In genomic region chr21:45079351-45079750, GRCh38 we compare ENCODE assay signal across 13 cellular contexts. TPM values are rescaled to one million over a fixed set of nuclear protein-coding genes. Genes with fewer than 3 reads are reported as not detected.
DNase-seq lines count a peak whose midpoint lies in the region; ATAC-seq and TF ChIP-seq lines count a peak whose summit lies in the region.
"Had no signal": no experiment of that assay in that cellular context is flagged by ENCODE, and none has a peak within 500 bp of the region (broad histone marks: within the 10 kb centered on the region; RNA-seq: fewer than 3 reads in every experiment).

No MANE protein-coding gene starts in this region.

- peaks cover 29% of the 10 kb centered on the region for H3K4me1 Mint-ChIP-seq in MCF 10A (ENCODE audit: insufficient read depth, unreplicated experiment)
- peaks cover 87% of the 10 kb centered on the region for H3K4me1 Mint-ChIP-seq in activated CD8-positive, alpha-beta T cell treated with anti-CD3 and anti-CD28 coated beads for 36 hours (ENCODE audit: low read depth)

- peak overlapping the region; percentile 56 for H3K27ac Mint-ChIP-seq in MCF 10A (ENCODE audit: low read depth, unreplicated experiment)
- peak overlapping the region; percentile 95 for H3K27ac Mint-ChIP-seq in activated CD8-positive, alpha-beta T cell treated with anti-CD3 and anti-CD28 coated beads for 36 hours

- H3K27me3 Mint-ChIP-seq in MCF 10A (ENCODE audit: insufficient read depth, unreplicated experiment): no peaks in the 10 kb centered on the region
- H3K27me3 Mint-ChIP-seq in activated CD8-positive, alpha-beta T cell treated with anti-CD3 and anti-CD28 coated beads for 36 hours: no peaks in the 10 kb centered on the region

- no peak overlapping the region for H3K4me3 ChIP-seq in breast epithelium
- no peak overlapping the region for H3K4me3 ChIP-seq in left lung
- H3K4me3 ChIP-seq in MG63: no peak overlapping the region

- H3K27ac ChIP-seq in breast epithelium: no peak overlapping the region
- peak overlapping the region; percentile 22 to 51 for H3K27ac ChIP-seq in left lung
- H3K27ac ChIP-seq: WERI-Rb-1 had no signal

- intact Hi-C loops in MCF 10A (cut with micrococcal nuclease) (loop anchor here (2.0 kb wide), 1 partner anchor 49 kb away; no protein-coding TSS in a partner anchor), breast epithelium (cut with DNase I; ENCODE audit: low total_unique reads) (loop anchor here (10.0 kb wide), 1 partner anchor 125 kb away; no protein-coding TSS in a partner anchor), left lung (cut with DNase I) (no loop called here)
- intact Hi-C loops in activated CD8-positive, alpha-beta T cell treated with anti-CD3 and anti-CD28 coated beads for 36 hours (cut with micrococcal nuclease): loop anchor here (10.0 kb wide), 1 partner anchor 55 kb away; no protein-coding TSS in a partner anchor

- POLR2A ChIA-PET in MCF 10A (lab: Yijun Ruan, JAX): interaction anchor here (0.6 to 1.5 kb wide), 5 partner anchors 23 to 1213 kb away, joined by 3 to 9 read pairs (median 4); no protein-coding TSS in a partner anchor
- POLR2A ChIA-PET in activated CD8-positive, alpha-beta T cell treated with anti-CD3 and anti-CD28 coated beads for 36 hours (lab: Charles Lee): interaction anchor here (0.7 to 3.5 kb wide), 8 partner anchors 9 to 1233 kb away, joined by 3 to 16 read pairs (median 3); partner anchors contain the start of gene ITGB2

- no peak for ATAC-seq in activated CD8-positive, alpha-beta T cell treated with anti-CD3 and anti-CD28 coated beads for 36 hours
- ATAC-seq in left lung (no peak), GM19324 (IDR thresholded peaks at IDR 0.05; ENCODE audit: low FRiP score, unreplicated experiment) (no peak)
- ATAC-seq: left colon had no signal

- CTCF ChIA-PET in MCF 10A (lab: Yijun Ruan, JAX): interaction anchor here (0.7 to 5.7 kb wide), 5 partner anchors 9 to 132 kb away, joined by 3 to 37 read pairs (median 6); no protein-coding TSS in a partner anchor
- CTCF ChIA-PET in activated CD8-positive, alpha-beta T cell treated with anti-CD3 and anti-CD28 coated beads for 36 hours (lab: Charles Lee): interaction anchor here (1.0 to 6.7 kb wide), 8 partner anchors 12 to 129 kb away, joined by 3 to 67 read pairs (median 10); no protein-coding TSS in a partner anchor

- H3K4me3 Mint-ChIP-seq in MCF 10A (ENCODE audit: unreplicated experiment): no peak overlapping the region
- peak overlapping the region; percentile 53 for H3K4me3 Mint-ChIP-seq in activated CD8-positive, alpha-beta T cell treated with anti-CD3 and anti-CD28 coated beads for 36 hours

- H3K4me1 ChIP-seq in breast epithelium: no peaks in the 10 kb centered on the region
- H3K4me1 ChIP-seq in left lung: peaks cover 10 to 60% of the 10 kb centered on the region in 2 donors

- H3K9me3 Mint-ChIP-seq in MCF 10A (ENCODE audit: unreplicated experiment): no peaks in the 10 kb centered on the region
- H3K9me3 Mint-ChIP-seq in activated CD8-positive, alpha-beta T cell treated with anti-CD3 and anti-CD28 coated beads for 36 hours: no peaks in the 10 kb centered on the region

- TF ChIP-seq POLR2A in breast epithelium (IDR thresholded peaks at IDR 0.05): no peak

- no TSS peak for BruUV-seq in MCF 10A (replicated peaks; lab: Mats Ljungman, UMichigan)

- no peak for DNase-seq in MCF 10A (ENCODE audit: unreplicated experiment)
- DNase-seq in breast epithelium (ENCODE audit: low spot score in 2 of 2): no peak
- no peak for DNase-seq in activated CD8-positive, alpha-beta T cell treated with anti-CD3 and anti-CD28 coated beads for 36 hours
- DNase-seq in left lung: no peak
- no peak for DNase-seq in MG63
- DNase-seq in activated CD4-positive, CD25-positive, alpha-beta regulatory T cell (lab: John Stamatoyannopoulos, UW): no peak
- DNase-seq in DMS153 (lab: John Stamatoyannopoulos, UW): no peak
- DNase-seq: BE2C, left colon, NCI-H345, RPMI8226, WERI-Rb-1 had no signal

- H3K9me3 ChIP-seq in breast epithelium: no peaks in the 10 kb centered on the region
- no peaks in the 10 kb centered on the region for H3K9me3 ChIP-seq in left lung
- H3K9me3 ChIP-seq in MG63: no peaks in the 10 kb centered on the region
- H3K9me3 ChIP-seq: BE2C had no signal

- H3K36me3 ChIP-seq in breast epithelium: no peaks in the 10 kb centered on the region
- H3K36me3 ChIP-seq in left lung: no peaks in the 10 kb centered on the region
- H3K36me3 ChIP-seq in MG63: no peaks in the 10 kb centered on the region

- H3K36me3 Mint-ChIP-seq in MCF 10A (ENCODE audit: insufficient read depth, unreplicated experiment): peaks cover 5% of the 10 kb centered on the region
- peaks cover 33% of the 10 kb centered on the region for H3K36me3 Mint-ChIP-seq in activated CD8-positive, alpha-beta T cell treated with anti-CD3 and anti-CD28 coated beads for 36 hours (ENCODE audit: low read depth)

- TF ChIP-seq CTCF in MCF 10A (IDR thresholded peaks at IDR 0.05; ENCODE audit: unreplicated experiment) (no peak), breast epithelium (IDR thresholded peaks at IDR 0.05) (no peak), left lung (IDR thresholded peaks at IDR 0.05) (no peak)
- no peak for TF ChIP-seq CTCF in activated CD8-positive, alpha-beta T cell treated with anti-CD3 and anti-CD28 coated beads for 36 hours (IDR thresholded peaks at IDR 0.05)

- H3K27me3 ChIP-seq in breast epithelium (no peaks in the 10 kb centered on the region), left lung (peaks cover 0 to 19% of the 10 kb centered on the region in 2 donors), MG63 (peaks cover 13% of the 10 kb centered on the region)
- H3K27me3 ChIP-seq: BE2C had no signal

RNA-seq across cellular contexts. Expression of gene ADARB1, which starts 5.0 kb away (rescaled TPM):
- total RNA-seq in MCF 10A (2022) (18.1 and 19.4 TPM in 2 replicates), breast epithelium (10 to 100 TPM; 19.9 to 21.3 (median 20.0) TPM), left lung (10 to 100 TPM; 30.4 to 53.4 TPM)
- 10 to 100 TPM; 36.2 to 37.1 TPM for total RNA-seq in activated CD8-positive, alpha-beta T cell treated with anti-CD3 and anti-CD28 coated beads for 36 hours
- total RNA-seq in MG63 (2014; rRNA removed; shearing (Covaris generic); ENCODE audit: low replicate concordance): 2.9 and 15.3 TPM in 2 replicates

Comparison
In these comparisons a context has a peak if more than half of its experiments do, and no peak if none do; other contexts are left out.
1. H3K27ac ChIP-seq: peak in left lung (2 of 2); none in breast epithelium (0 of 2).
2. intact Hi-C loops: an anchor here in MCF 10A (2.0 kb wide), breast epithelium (10.0 kb wide) and activated CD8-positive, alpha-beta T cell treated with anti-CD3 and anti-CD28 coated beads for 36 hours (10.0 kb wide); none called in left lung.